ENCODE assay signal across 12 cellular contexts in genomic region chr20:44616604-44616964, GRCh38. TPM values are rescaled to one million over a fixed set of nuclear protein-coding genes. Genes with fewer than 3 reads are reported as not detected.
DNase-seq lines count a peak whose midpoint lies in the region; ATAC-seq, FAIRE-seq and TF ChIP-seq lines count a peak whose summit lies in the region.
"Had no signal": no experiment of that assay in that cellular context is flagged by ENCODE, and none has a peak within 500 bp of the region (broad histone marks: within the 10 kb centered on the region; RNA-seq: fewer than 3 reads in every experiment).

No MANE protein-coding gene starts in this region.

- peaks cover 3 to 10% of the 10 kb centered on the region in 2 experiments for H4K20me1 ChIP-seq in H1 (replicated peaks in 1 of 2; ENCODE audit: control insufficient read depth in 1 of 2, insufficient read depth in 2 of 2, low read length in 2 of 2)

- H3K23me2 ChIP-seq in H1 (ENCODE audit: low read depth, low read length), result no peaks in the 10 kb centered on the region

- TF ChIP-seq CTCF in H1 (IDR thresholded peaks at IDR 0.05; ENCODE audit: control extremely low read depth in 1 of 3, insufficient read depth in 1 of 3, low read depth in 1 of 3, low read length in 3 of 3) (no peak), upper lobe of left lung (IDR thresholded peaks at IDR 0.05) (no peak)

- no peaks in the 10 kb centered on the region for H3K27me3 Mint-ChIP-seq in activated CD4-positive, alpha-beta memory T cell treated with anti-CD3 and anti-CD28 coated beads, Interleukin-2, amount 10 ng/mL, durations not matched to agents 7 days and 5 days
- no peaks in the 10 kb centered on the region for H3K27me3 Mint-ChIP-seq in activated CD4-positive, alpha-beta memory T cell treated with anti-CD3 and anti-CD28 coated beads for 36 hours
- H3K27me3 Mint-ChIP-seq: IgD-negative memory B cell had no signal

- peaks cover 45% of the 10 kb centered on the region for H3K36me3 Mint-ChIP-seq in activated CD4-positive, alpha-beta memory T cell treated with anti-CD3 and anti-CD28 coated beads, Interleukin-2, amount 10 ng/mL, durations not matched to agents 7 days and 5 days (ENCODE audit: low read depth)
- peaks cover 26% of the 10 kb centered on the region for H3K36me3 Mint-ChIP-seq in activated CD4-positive, alpha-beta memory T cell treated with anti-CD3 and anti-CD28 coated beads for 36 hours

- no peak overlapping the region for H3K4me3 ChIP-seq in H1 (ENCODE audit: extremely low read depth in 1 of 4, insufficient read depth in 2 of 4, low read depth in 3 of 4, low read length in 4 of 4)
- no peak overlapping the region for H3K4me3 ChIP-seq in mesenchymal stem cell (ENCODE audit: insufficient read depth in 1 of 2, low read depth in 1 of 2, low read length in 2 of 2)
- H3K4me3 ChIP-seq in upper lobe of left lung, result no peak overlapping the region
- H3K4me3 ChIP-seq: A549 had no signal

- no peak overlapping the region for H3K56ac ChIP-seq in H1 (replicated peaks; ENCODE audit: insufficient read length, low read depth, low read length)

- no peaks in the 10 kb centered on the region for H3K9me3 Mint-ChIP-seq in activated CD4-positive, alpha-beta memory T cell treated with anti-CD3 and anti-CD28 coated beads, Interleukin-2, amount 10 ng/mL, durations not matched to agents 7 days and 5 days
- H3K9me3 Mint-ChIP-seq in activated CD4-positive, alpha-beta memory T cell treated with anti-CD3 and anti-CD28 coated beads for 36 hours, result no peaks in the 10 kb centered on the region
- H3K9me3 Mint-ChIP-seq: IgD-negative memory B cell had no signal

- no peak overlapping the region for H2AFZ ChIP-seq in H1 (ENCODE audit: low read length)
- H2AFZ ChIP-seq in mesenchymal stem cell (ENCODE audit: low read depth, low read length), result no peak overlapping the region

- H3K4me2 ChIP-seq in H1 (ENCODE audit: insufficient read depth in 1 of 2, low read depth in 2 of 2, low read length in 2 of 2), result no peak overlapping the region
- H3K4me2 ChIP-seq in mesenchymal stem cell (ENCODE audit: low read length, poor library complexity, severe bottlenecking), result no peak overlapping the region
- H3K4me2 ChIP-seq: A549 had no signal

- H3K27ac ChIP-seq in H1 (ENCODE audit: low read depth, low read length) (no peak overlapping the region), mesenchymal stem cell (ENCODE audit: low read length, poor library complexity, severe bottlenecking) (no peak overlapping the region), upper lobe of left lung (peak overlapping the region; percentile 63 to 85 (median 68))
- H3K27ac ChIP-seq: A549 had no signal

- no peak overlapping the region for H4K5ac ChIP-seq in H1 (ENCODE audit: insufficient read length, low read depth, low read length)

- peak overlapping the region; percentile 21 for H3K27ac Mint-ChIP-seq in activated CD4-positive, alpha-beta memory T cell treated with anti-CD3 and anti-CD28 coated beads, Interleukin-2, amount 10 ng/mL, durations not matched to agents 7 days and 5 days
- no peak overlapping the region for H3K27ac Mint-ChIP-seq in activated CD4-positive, alpha-beta memory T cell treated with anti-CD3 and anti-CD28 coated beads for 36 hours

- H3K14ac ChIP-seq in H1 (ENCODE audit: insufficient read length), result no peak overlapping the region
- no peak overlapping the region for H3K14ac ChIP-seq in mesenchymal stem cell (ENCODE audit: low read length in 2 of 2)

- no peaks in the 10 kb centered on the region for H3K79me2 ChIP-seq in H1 (ENCODE audit: control insufficient read depth in 1 of 2, insufficient read depth in 2 of 2, low read length in 2 of 2)

- H3K4me3 Mint-ChIP-seq in activated CD4-positive, alpha-beta memory T cell treated with anti-CD3 and anti-CD28 coated beads, Interleukin-2, amount 10 ng/mL, durations not matched to agents 7 days and 5 days, result no peak overlapping the region
- H3K4me3 Mint-ChIP-seq in activated CD4-positive, alpha-beta memory T cell treated with anti-CD3 and anti-CD28 coated beads for 36 hours, result no peak overlapping the region

- 73% methylated on average over 11 of the region's 14 CpGs; no CpG with 5 or more reads in 1 of the 2 experiments for WGBS in H1 (ENCODE audit: extremely low coverage in 1 of 2, insufficient coverage in 1 of 2, insufficient read length in 1 of 2, insufficient replicate concordance in 2 of 2, low coverage in 1 of 2, low lambda C conversion rate in 2 of 2, missing lambda C conversion rate in 1 of 2), 2 experiments
- WGBS in mesenchymal stem cell, result 64% methylated on average over 14 of the region's 14 CpGs
- WGBS in upper lobe of left lung, 2 donors, result 60 to 72% methylated on average over 14 of the region's 14 CpGs

- H3K4ac ChIP-seq in H1 (replicated peaks; ENCODE audit: insufficient read length, low read depth, low read length) (no peak overlapping the region), mesenchymal stem cell (ENCODE audit: low read depth in 1 of 2, low read length in 2 of 2) (no peak overlapping the region)

- H3K23ac ChIP-seq in H1 (ENCODE audit: insufficient read length) (no peak overlapping the region), mesenchymal stem cell (ENCODE audit: low read length in 2 of 2) (no peak overlapping the region)

- no peak overlapping the region for H3K9ac ChIP-seq in H1 (replicated peaks in 1 of 4; ENCODE audit: extremely low read depth in 1 of 4, low read depth in 3 of 4, low read length in 3 of 4)
- H3K9ac ChIP-seq in mesenchymal stem cell (ENCODE audit: low read length), result peak overlapping the region; percentile 51

- H2BK120ac ChIP-seq in H1 (replicated peaks; ENCODE audit: low read depth, low read length), result no peak overlapping the region
- no peak overlapping the region for H2BK120ac ChIP-seq in mesenchymal stem cell (ENCODE audit: low read depth, low read length)

- H2BK12ac ChIP-seq in H1 (ENCODE audit: low read depth, low read length) (0 out of 2 replicates have a peak overlapping the region, but pooled peaks have one; percentile 39), mesenchymal stem cell (ENCODE audit: low read length in 2 of 2) (no peak overlapping the region)

- intact Hi-C loops in activated CD4-positive, alpha-beta memory T cell treated with anti-CD3 and anti-CD28 coated beads for 36 hours (cut with micrococcal nuclease), result no loop called here

- H4K8ac ChIP-seq in H1 (ENCODE audit: extremely low read depth, insufficient read depth, low read length) (no peak overlapping the region), mesenchymal stem cell (ENCODE audit: low read length) (no peak overlapping the region)

- CTCF ChIA-PET in activated CD4-positive, alpha-beta memory T cell treated with anti-CD3 and anti-CD28 coated beads, Interleukin-2, amount 10 ng/mL, durations not matched to agents 7 days and 5 days (lab: Charles Lee), result no interaction called here
- CTCF ChIA-PET in activated CD4-positive, alpha-beta memory T cell treated with anti-CD3 and anti-CD28 coated beads for 36 hours (lab: Charles Lee), result interaction anchor here (0.8 to 1.2 kb wide), 2 partner anchors 228 to 234 kb away, joined by 3 read pairs; no protein-coding TSS in a partner anchor
- CTCF ChIA-PET in H1 (lab: Charles Lee; ENCODE audit: partially characterized antibody), result interaction anchor here (0.6 to 2.6 kb wide), 17 partner anchors 12 to 294 kb away, joined by 3 to 11 read pairs (median 4); partner anchors contain the start of genes PABPC1L and SERINC3

- H3K4me1 Mint-ChIP-seq in activated CD4-positive, alpha-beta memory T cell treated with anti-CD3 and anti-CD28 coated beads, Interleukin-2, amount 10 ng/mL, durations not matched to agents 7 days and 5 days, result peaks cover 36% of the 10 kb centered on the region
- H3K4me1 Mint-ChIP-seq in activated CD4-positive, alpha-beta memory T cell treated with anti-CD3 and anti-CD28 coated beads for 36 hours (ENCODE audit: low read depth), result peaks cover 35% of the 10 kb centered on the region

- no peak for TF ChIP-seq RAD21 in H1 (IDR thresholded peaks at IDR 0.05 in 1 of 2, conservative IDR thresholded peaks at IDR 0.05 in 1 of 2; ENCODE audit: low read depth in 2 of 2, low read length in 2 of 2)

- no peak for DNase-seq in activated CD4-positive, alpha-beta memory T cell treated with anti-CD3 and anti-CD28 coated beads, Interleukin-2, amount 10 ng/mL, durations not matched to agents 7 days and 5 days
- DNase-seq in activated CD4-positive, alpha-beta memory T cell treated with anti-CD3 and anti-CD28 coated beads for 36 hours, result no peak
- DNase-seq in H1 (ENCODE audit: low read depth in 1 of 2, low spot score in 2 of 2) (peak in 1 of 2 experiments; percentile 59), mesenchymal stem cell (no peak), upper lobe of left lung (peak in 1 of 2 donors; percentile 85), HuH-7 (ENCODE audit: low spot score) (no peak)
- DNase-seq: activated T-cell treated with anti-CD3 and anti-CD28 coated beads for 4 hours, NCI-H187 had no signal

- H3K79me1 ChIP-seq in H1 (ENCODE audit: low read depth, low read length) (no peaks in the 10 kb centered on the region), mesenchymal stem cell (replicated peaks; ENCODE audit: low read length, poor library complexity, severe bottlenecking) (peaks cover 2% of the 10 kb centered on the region)

- H3K4me1 ChIP-seq in H1 (replicated peaks in 1 of 4; ENCODE audit: control insufficient read depth in 3 of 4, insufficient read depth in 4 of 4, low read length in 3 of 4) (peaks cover 0 to 28% (median 15%) of the 10 kb centered on the region in 4 experiments; a peak in 6 of 7 replicates), mesenchymal stem cell (ENCODE audit: control insufficient read depth, insufficient read depth, low read depth, low read length) (peaks cover 10% of the 10 kb centered on the region), upper lobe of left lung (peaks cover 22 to 31% (median 26%) of the 10 kb centered on the region in 4 donors)
- H3K4me1 ChIP-seq: A549 had no signal

- POLR2A ChIA-PET in activated CD4-positive, alpha-beta memory T cell treated with anti-CD3 and anti-CD28 coated beads, Interleukin-2, amount 10 ng/mL, durations not matched to agents 7 days and 5 days (lab: Charles Lee), result interaction anchor here (1.1 to 3.3 kb wide), 2 partner anchors 29 to 34 kb away, joined by 4 to 17 read pairs; no protein-coding TSS in a partner anchor
- POLR2A ChIA-PET in activated CD4-positive, alpha-beta memory T cell treated with anti-CD3 and anti-CD28 coated beads for 36 hours (lab: Charles Lee), result no interaction called here
- POLR2A ChIA-PET in H1 (lab: Charles Lee; ENCODE audit: partially characterized antibody), result interaction anchor here (1.2 to 3.8 kb wide), 3 partner anchors 9 to 141 kb away, joined by 4 to 12 read pairs (median 6); partner anchors contain the start of gene TTPAL

- H3K9me3 ChIP-seq in H1 (ENCODE audit: insufficient read depth in 2 of 2, low read depth in 1 of 2, low read length in 1 of 2) (no peaks in the 10 kb centered on the region), mesenchymal stem cell (ENCODE audit: control insufficient read depth, low read length) (no peaks in the 10 kb centered on the region), upper lobe of left lung (no peaks in the 10 kb centered on the region)
- H3K9me3 ChIP-seq: A549 had no signal

- ATAC-seq in upper lobe of left lung (ENCODE audit: low FRiP score in 2 of 2) (no peak), GM18511 (IDR thresholded peaks at IDR 0.05; ENCODE audit: unreplicated experiment) (no peak), GM21723 (IDR thresholded peaks at IDR 0.05; ENCODE audit: unreplicated experiment) (no peak)

- TF ChIP-seq EP300 in H1 (IDR thresholded peaks at IDR 0.05; ENCODE audit: borderline replicate concordance in 1 of 2, low read depth in 2 of 2, low read length in 2 of 2) (no peak), upper lobe of left lung (IDR thresholded peaks at IDR 0.05) (peak in 1 of 4 donors; percentile 51)

- H3K18ac ChIP-seq in H1 (ENCODE audit: extremely low read depth, low read length) (no peak overlapping the region), mesenchymal stem cell (ENCODE audit: low read depth in 1 of 2, low read length in 2 of 2) (no peak overlapping the region)

- H2BK15ac ChIP-seq in H1 (ENCODE audit: low read length) (no peak overlapping the region), mesenchymal stem cell (ENCODE audit: low read depth, poor library complexity, severe bottlenecking) (no peak overlapping the region)

- H3K36me3 ChIP-seq in H1 (ENCODE audit: control insufficient read depth in 2 of 4, insufficient read depth in 4 of 4, low read length in 3 of 4), result peaks cover 0 to 10% (median 6%) of the 10 kb centered on the region in 4 experiments; a peak in 4 of 8 replicates
- H3K36me3 ChIP-seq in mesenchymal stem cell (ENCODE audit: control insufficient read depth in 1 of 2, insufficient read depth in 2 of 2, low read depth in 1 of 2, low read length in 2 of 2), result peaks cover 72 to 94% of the 10 kb centered on the region in 2 experiments
- H3K36me3 ChIP-seq in upper lobe of left lung, result peaks cover 0 to 82% (median 33%) of the 10 kb centered on the region in 4 donors

- TF ChIP-seq POLR2A in H1 (IDR thresholded peaks at IDR 0.05; ENCODE audit: control extremely low read depth in 1 of 2, low read depth in 2 of 2, low read length in 2 of 2), result no peak
- TF ChIP-seq POLR2A in upper lobe of left lung (IDR thresholded peaks at IDR 0.05), result no peak

- H2BK5ac ChIP-seq in H1 (ENCODE audit: low read depth, low read length), result no peak overlapping the region
- no peak overlapping the region for H2BK5ac ChIP-seq in mesenchymal stem cell (ENCODE audit: low read depth, low read length, poor library complexity, severe bottlenecking)

- H3K27me3 ChIP-seq in H1 (replicated peaks in 1 of 4; ENCODE audit: control insufficient read depth in 3 of 4, extremely low read depth in 1 of 4, insufficient read depth in 3 of 4, low read length in 3 of 4) (peaks cover 0 to 3% (median 1%) of the 10 kb centered on the region in 4 experiments; a peak in 3 of 7 replicates), mesenchymal stem cell (ENCODE audit: control insufficient read depth in 1 of 2, insufficient read depth in 1 of 2, low read length in 2 of 2) (no peaks in the 10 kb centered on the region), upper lobe of left lung (no peaks in the 10 kb centered on the region)

- no peak overlapping the region; the same call in 1 of the 2 replicates for H2BK20ac ChIP-seq in H1 (ENCODE audit: low read length)

- H2AK5ac ChIP-seq in H1 (ENCODE audit: low read depth, low read length) (no peak overlapping the region), mesenchymal stem cell (ENCODE audit: low read length, severe bottlenecking) (no peak overlapping the region)

- H4K91ac ChIP-seq in H1 (replicated peaks; ENCODE audit: insufficient read length, low read length) (no peak overlapping the region), mesenchymal stem cell (ENCODE audit: low read length) (no peak overlapping the region)

- no peak for FAIRE-seq in H1 (lab: Jason Lieb, UNC)
- FAIRE-seq: A549 had no signal

RNA-seq across cellular contexts. Expression of gene PKIG, which starts 34.2 kb away (rescaled TPM):
- total RNA-seq in activated CD4-positive, alpha-beta memory T cell treated with anti-CD3 and anti-CD28 coated beads, Interleukin-2, amount 10 ng/mL, durations not matched to agents 7 days and 5 days, result 1 to 10 TPM; 1.1 to 1.6 TPM
- 1 to 10 TPM; 2.9 to 4.1 TPM for total RNA-seq in activated CD4-positive, alpha-beta memory T cell treated with anti-CD3 and anti-CD28 coated beads for 36 hours
- total RNA-seq in H1 (2021; fragmentation: NEBNext Ultra II Directional; extraction: Animal tissue kit (Norgen Biotek cat#: 25700)), result 25.4 and 26.7 TPM in 2 replicates
- polyA plus RNA-seq in H1 (2011; rRNA removed), result 34.3 and 37.5 TPM in 2 replicates
- polyA plus RNA-seq in H1 (2011; cell fraction: cytosol; rRNA removed), result 33.3 TPM
- 21.0 TPM for polyA plus RNA-seq in H1 (2011; cell fraction: nucleus; rRNA removed)
- 23.8 to 29.8 TPM (median 27.7 TPM) in 4 replicates for polyA plus RNA-seq in H1 (2012, experiment 1 of 2)
- 38.2 TPM for polyA plus RNA-seq in H1 (2012, experiment 2 of 2)
- 32.9 TPM for polyA plus RNA-seq in H1 (2013, experiment 1 of 2)
- 35.0 TPM for polyA plus RNA-seq in H1 (2013, experiment 2 of 2)
- 8.6 and 9.8 TPM in 2 replicates for polyA minus RNA-seq in H1 (2011; rRNA and poly(A)+ RNA removed)
- 11.9 TPM for polyA minus RNA-seq in H1 (2011; cell fraction: cytosol; rRNA and poly(A)+ RNA removed)
- polyA minus RNA-seq in H1 (2011; cell fraction: nucleus; rRNA and poly(A)+ RNA removed), result 7.6 TPM
- 95.4 TPM for polyA plus RNA-seq in mesenchymal stem cell (2013, experiment 1 of 2)
- polyA plus RNA-seq in mesenchymal stem cell (2013, experiment 2 of 2), result 96.7 TPM
- 10 to 100 TPM; 46.1 to 91.5 (median 67.8) TPM for total RNA-seq in upper lobe of left lung

RNA-seq across cellular contexts. Expression of gene ADA, which starts 34.9 kb away (rescaled TPM):
- total RNA-seq in activated CD4-positive, alpha-beta memory T cell treated with anti-CD3 and anti-CD28 coated beads, Interleukin-2, amount 10 ng/mL, durations not matched to agents 7 days and 5 days, result 10 to 100 TPM; 79.0 to 79.7 TPM
- total RNA-seq in activated CD4-positive, alpha-beta memory T cell treated with anti-CD3 and anti-CD28 coated beads for 36 hours, result 10 to 100 TPM; 35.7 to 38.0 TPM
- total RNA-seq in H1 (2021; fragmentation: NEBNext Ultra II Directional; extraction: Animal tissue kit (Norgen Biotek cat#: 25700)), result 19.5 and 19.9 TPM in 2 replicates
- polyA plus RNA-seq in H1 (2011; rRNA removed), result 32.8 and 33.9 TPM in 2 replicates
- 39.6 TPM for polyA plus RNA-seq in H1 (2011; cell fraction: cytosol; rRNA removed)
- 34.6 TPM for polyA plus RNA-seq in H1 (2011; cell fraction: nucleus; rRNA removed)
- 17.2 to 32.7 TPM (median 27.5 TPM) in 4 replicates for polyA plus RNA-seq in H1 (2012, experiment 1 of 2)
- polyA plus RNA-seq in H1 (2012, experiment 2 of 2), result 29.3 TPM
- 16.4 TPM for polyA plus RNA-seq in H1 (2013, experiment 1 of 2)
- 15.0 TPM for polyA plus RNA-seq in H1 (2013, experiment 2 of 2)
- 18.1 and 23.1 TPM in 2 replicates for polyA minus RNA-seq in H1 (2011; rRNA and poly(A)+ RNA removed)
- polyA minus RNA-seq in H1 (2011; cell fraction: cytosol; rRNA and poly(A)+ RNA removed), result 12.4 TPM
- 11.7 TPM for polyA minus RNA-seq in H1 (2011; cell fraction: nucleus; rRNA and poly(A)+ RNA removed)
- 13.9 TPM for polyA plus RNA-seq in mesenchymal stem cell (2013, experiment 1 of 2)
- polyA plus RNA-seq in mesenchymal stem cell (2013, experiment 2 of 2), result 14.1 TPM
- total RNA-seq in upper lobe of left lung, result 1 to 10 TPM; 5.0 to 9.4 (median 7.2) TPM

Comparison
In these comparisons a context has a peak if more than half of its experiments do, and no peak if none do; other contexts are left out.
1. H3K27ac ChIP-seq: peak in upper lobe of left lung (4 of 4); none in H1 (single experiment) and mesenchymal stem cell (single experiment).